Comparison of ENCODE assay signal across 1 cellular context in the genomic region with DNA sequence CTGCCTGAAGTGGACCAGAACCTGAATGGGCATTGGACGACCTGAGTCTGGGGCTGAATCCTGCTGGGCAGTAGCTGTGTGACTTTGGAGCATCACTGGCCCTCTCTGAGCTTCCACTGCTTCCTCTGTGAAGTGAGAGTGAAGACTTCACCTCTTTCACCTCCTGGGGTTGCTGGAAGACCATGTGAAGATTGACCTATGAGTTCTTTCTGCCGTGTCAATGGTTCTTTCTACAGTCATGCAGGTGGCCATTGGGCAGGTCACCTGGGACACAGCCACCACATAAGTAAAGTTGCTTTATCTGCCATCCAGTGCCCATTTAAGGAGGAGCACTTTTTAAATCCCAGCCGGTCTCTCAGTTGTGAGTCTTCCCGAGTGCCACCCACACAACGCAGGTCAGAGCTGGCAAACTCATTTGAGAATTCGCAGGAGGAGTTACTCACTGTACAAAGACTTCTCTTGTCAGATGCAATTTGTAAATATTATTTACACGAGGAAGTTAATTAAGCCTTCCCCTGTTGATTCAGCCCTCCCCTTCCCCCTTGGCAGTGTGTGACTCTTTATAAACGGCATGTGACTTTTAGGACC.
TF ChIP-seq lines count a peak whose summit lies in the region.

No MANE protein-coding gene starts in this region.

TF ChIP-seq in H1, 55 proteins besides CTCF, POLR2A, EP300 and RAD21:
- no peak for TF ChIP-seq NRF1 (IDR thresholded peaks at IDR 0.05; ENCODE audit: low read depth, low read length)
- no peak for TF ChIP-seq YY1 (IDR thresholded peaks at IDR 0.05; ENCODE audit: low read depth, low read length)
- TF ChIP-seq SIN3A (conservative IDR thresholded peaks at IDR 0.05 in 1 of 2, IDR thresholded peaks at IDR 0.05 in 1 of 2; ENCODE audit: low read depth in 1 of 2, low read length in 2 of 2), result no peak
- no peak for TF ChIP-seq FOSL1 (IDR thresholded peaks at IDR 0.05; ENCODE audit: insufficient read depth, low read depth, low read length)
- no peak for TF ChIP-seq EGR1 (IDR thresholded peaks at IDR 0.05; ENCODE audit: borderline replicate concordance, low read depth, low read length)
- TF ChIP-seq, protein P1, sequence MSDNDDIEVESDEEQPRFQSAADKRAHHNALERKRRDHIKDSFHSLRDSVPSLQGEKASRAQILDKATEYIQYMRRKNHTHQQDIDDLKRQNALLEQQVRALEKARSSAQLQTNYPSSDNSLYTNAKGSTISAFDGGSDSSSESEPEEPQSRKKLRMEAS (IDR thresholded peaks at IDR 0.05), result no peak
- TF ChIP-seq SIX5 (IDR thresholded peaks at IDR 0.05; ENCODE audit: low read depth, low read length), result no peak
- TF ChIP-seq EZH2 (IDR thresholded peaks at IDR 0.05; ENCODE audit: low read depth, low read length, severe bottlenecking), result no peak
- no peak for TF ChIP-seq TAF1 (IDR thresholded peaks at IDR 0.05; ENCODE audit: low read depth, low read length)
- TF ChIP-seq BCL11A (IDR thresholded peaks at IDR 0.05; ENCODE audit: low read depth in 2 of 2, low read length in 2 of 2), result no peak
- TF ChIP-seq CHD1 (IDR thresholded peaks at IDR 0.05; ENCODE audit: low read depth, low read length), result no peak
